In the genomic region with DNA sequence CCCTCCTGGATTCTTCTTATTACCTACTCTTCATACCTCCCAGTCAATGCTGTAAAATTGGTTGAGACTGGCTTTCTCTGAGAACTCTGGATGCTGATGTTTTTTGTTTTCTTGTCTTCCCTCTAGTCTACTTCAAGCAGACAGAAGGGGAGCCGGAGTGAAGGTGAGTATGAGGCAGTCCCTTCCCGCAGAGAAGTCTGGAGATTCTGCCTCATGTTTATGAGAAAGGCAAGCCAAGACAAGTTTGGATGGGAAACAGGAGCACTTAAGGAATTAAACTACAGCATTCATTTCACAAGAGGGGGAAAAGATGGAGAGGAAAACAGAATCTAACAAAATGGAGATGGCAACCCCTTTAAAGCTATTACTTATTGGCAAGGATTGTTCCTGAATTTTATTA, we compare ENCODE assay signal across 15 cellular contexts.
"Had no signal": no experiment of that assay in that cellular context is flagged by ENCODE, and none has a peak within 500 bp of the region (broad histone marks: within the 10 kb centered on the region; RNA-seq: fewer than 3 reads in every experiment).

No MANE protein-coding gene starts in this region.

- H3K9me3 ChIP-seq: adrenal gland, sigmoid colon, upper lobe of left lung had no signal

- H3K4me3 ChIP-seq: adrenal gland, lung, sigmoid colon, upper lobe of left lung had no signal

- H3K36me3 ChIP-seq: adrenal gland, sigmoid colon, upper lobe of left lung had no signal

- H3K27ac ChIP-seq: adrenal gland, sigmoid colon, upper lobe of left lung had no signal

- FAIRE-seq: colon had no signal

- H3K4me1 ChIP-seq: adrenal gland, sigmoid colon, upper lobe of left lung had no signal

- DNase-seq: activated CD4-positive, alpha-beta memory T cell treated with anti-CD3 and anti-CD28 coated beads, Interleukin-2, amount 10 ng/mL, durations not matched to agents 7 days and 5 days; activated effector memory CD4-positive, alpha-beta T cell treated with Interleukin-2 at 50 U/mL for 16 hours; activated T-cell treated with anti-CD3 and anti-CD28 coated beads, Interleukin-2, amount 50 U/mL, for 24 hours; adrenal gland; foreskin fibroblast; head of caudate nucleus; immature natural killer cell; sigmoid colon; stimulated activated CD4-positive, alpha-beta T cell treated with anti-CD3 and anti-CD28 coated beads, Interleukin-1b, Interleukin-23, amount 100 ng/mL, for 48 hours; stimulated activated naive CD8-positive, alpha-beta T cell treated with anti-CD3 and anti-CD28 coated beads, Interleukin-15, amount 100 ng/mL, for 72 hours; T-helper 1 cell; T1000; upper lobe of left lung had no signal

- H3K27me3 ChIP-seq: adrenal gland, sigmoid colon, upper lobe of left lung had no signal
